ENCODE assay signal across 8 cellular contexts in the genomic region with DNA sequence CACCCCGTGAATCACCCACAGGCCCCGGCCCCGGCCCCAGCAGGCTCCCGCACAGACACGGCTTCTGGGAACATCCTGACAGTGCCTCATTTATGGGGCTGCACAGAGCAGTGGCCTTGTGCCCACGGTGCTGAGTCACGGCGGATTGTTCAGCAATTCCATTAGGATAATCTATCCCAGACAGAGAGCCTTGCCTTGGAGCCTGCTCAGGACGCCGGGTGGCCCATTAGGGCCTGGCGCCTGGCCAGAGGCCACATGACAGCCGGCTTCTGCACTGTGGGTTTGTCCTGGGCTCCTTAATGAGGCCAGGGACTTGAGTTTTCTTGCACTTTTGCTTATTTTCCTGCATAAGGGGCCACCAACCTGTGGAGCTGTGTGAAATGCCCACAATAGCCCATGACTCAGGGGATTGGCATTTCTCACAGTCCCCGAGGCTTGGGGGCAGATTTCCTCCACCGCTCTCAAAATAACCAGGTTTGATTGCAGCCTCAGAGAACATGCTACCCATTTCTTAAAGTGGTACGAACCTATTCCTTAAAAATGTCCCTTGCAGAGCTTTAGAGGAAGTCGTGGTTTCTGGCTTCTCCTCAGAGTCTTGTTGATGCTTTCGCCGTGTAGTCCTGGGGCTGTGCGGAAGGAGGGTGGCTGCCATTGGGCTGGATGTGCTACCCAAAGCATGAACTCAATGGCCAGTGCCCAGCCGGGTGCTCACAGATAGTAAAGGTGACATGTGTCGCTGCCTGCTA. TPM values are rescaled to one million over a fixed set of nuclear protein-coding genes. Genes with fewer than 3 reads are reported as not detected.
DNase-seq lines count a peak whose midpoint lies in the region; TF ChIP-seq lines count a peak whose summit lies in the region.

No MANE protein-coding gene starts in this region.

- peak overlapping the region; percentile 78 for H2AFZ ChIP-seq in neural progenitor cell (replicated peaks)

- no peaks in the 10 kb centered on the region for H3K79me2 ChIP-seq in neural progenitor cell (ENCODE audit: low read depth)

- peak overlapping the region in 9 of 11 experiments; percentile 22 to 71 (median 59); a peak in 15 of 22 replicates for H3K27ac ChIP-seq in BLaER1 treated with 17β-estradiol and CSF1 and Interleukin-3, amounts not matched to agents 10 nM and 100 nM
- H3K27ac ChIP-seq in neural progenitor cell: no peak overlapping the region

- no peaks in the 10 kb centered on the region for H3K36me3 ChIP-seq in BLaER1 treated with 17β-estradiol and CSF1 and Interleukin-3, amounts not matched to agents 10 nM and 100 nM
- H3K36me3 ChIP-seq in neural progenitor cell: no peaks in the 10 kb centered on the region

- H4K20me1 ChIP-seq in BLaER1 treated with 17β-estradiol and CSF1 and Interleukin-3, amounts not matched to agents 10 nM and 100 nM: peaks cover 0 to 8% (median 0%) of the 10 kb centered on the region in 11 experiments; a peak in 1 of 22 replicates
- H4K20me1 ChIP-seq in neural progenitor cell (ENCODE audit: low read depth): no peaks in the 10 kb centered on the region

- in situ Hi-C loops in KBM-7 (cut with MboI; ENCODE audit: low pct_unique_long_range_greater_than_20kb, low sequenced_read_pairs): no loop called here

- H3K9me3 ChIP-seq in BLaER1 treated with 17β-estradiol and CSF1 and Interleukin-3, amounts not matched to agents 10 nM and 100 nM (replicated peaks in 1 of 11): no peaks in the 10 kb centered on the region
- H3K9me3 ChIP-seq in neural progenitor cell (ENCODE audit: low read depth): no peaks in the 10 kb centered on the region

- DNase-seq in KBM-7 (peak; percentile 77), SW 1271 (lab: John Stamatoyannopoulos, UW) (peak; percentile 94 to 98), fibroblast of the aortic adventitia (ENCODE audit: low read depth) (peak; percentile 92), neural progenitor cell (ENCODE audit: low spot score) (peak; percentile 55), NCI-H526 treated with DMSO at 0.1 percent for 48 hours (lab: John Stamatoyannopoulos, UW) (no peak)
- DNase-seq in activated T-cell treated with anti-CD3 and anti-CD28 coated beads, Interleukin-2, amount 50 U/mL, for 48 hours: no peak
- DNase-seq in activated T-helper 1 cell treated with anti-CD3 and anti-CD28 coated beads, Interleukin-12 subunit alpha, Interleukin-12 subunit beta, Interleukin-2, Interleukin-4 antibody, amounts not matched to agents 30 ng/mL and 10 ng/mL and 1 ng/mL, durations not matched to agents 14 hours and 24 hours and 36 hours (ENCODE audit: low spot score): no peak

- peaks cover 24 to 51% (median 45%) of the 10 kb centered on the region in 10 experiments for H3K4me1 ChIP-seq in BLaER1 treated with 17β-estradiol and CSF1 and Interleukin-3, amounts not matched to agents 10 nM and 100 nM
- H3K4me1 ChIP-seq in neural progenitor cell: peaks cover 10% of the 10 kb centered on the region

- H3K4me2 ChIP-seq in BLaER1 treated with 17β-estradiol and CSF1 and Interleukin-3, amounts not matched to agents 10 nM and 100 nM: peak overlapping the region; percentile 73 to 94 (median 90)
- H3K4me2 ChIP-seq in neural progenitor cell: no peak overlapping the region

- H3K27ac Mint-ChIP-seq in neural progenitor cell: peak overlapping the region; percentile 87
- H3K27ac Mint-ChIP-seq in activated T-helper 1 cell treated with anti-CD3 and anti-CD28 coated beads, Interleukin-12 subunit alpha, Interleukin-12 subunit beta, Interleukin-2, Interleukin-4 antibody, amounts not matched to agents 30 ng/mL and 10 ng/mL and 1 ng/mL, durations not matched to agents 14 hours and 24 hours and 36 hours: no peak overlapping the region

- intact Hi-C loops in activated T-helper 1 cell treated with anti-CD3 and anti-CD28 coated beads, Interleukin-12 subunit alpha, Interleukin-12 subunit beta, Interleukin-2, Interleukin-4 antibody, amounts not matched to agents 30 ng/mL and 10 ng/mL and 1 ng/mL, durations not matched to agents 14 hours and 24 hours and 36 hours (cut with micrococcal nuclease): no loop called here

- H3K9ac ChIP-seq in BLaER1 treated with 17β-estradiol and CSF1 and Interleukin-3, amounts not matched to agents 10 nM and 100 nM: peak overlapping the region in 10 of 11 experiments; percentile 2 to 61 (median 42); a peak in 12 of 22 replicates
- H3K9ac ChIP-seq in neural progenitor cell: no peak overlapping the region

- H3K9me3 Mint-ChIP-seq in neural progenitor cell: no peaks in the 10 kb centered on the region
- H3K9me3 Mint-ChIP-seq in activated T-helper 1 cell treated with anti-CD3 and anti-CD28 coated beads, Interleukin-12 subunit alpha, Interleukin-12 subunit beta, Interleukin-2, Interleukin-4 antibody, amounts not matched to agents 30 ng/mL and 10 ng/mL and 1 ng/mL, durations not matched to agents 14 hours and 24 hours and 36 hours: no peaks in the 10 kb centered on the region

- peak overlapping the region; percentile 73 for H3K4me3 Mint-ChIP-seq in neural progenitor cell
- no peak overlapping the region for H3K4me3 Mint-ChIP-seq in activated T-helper 1 cell treated with anti-CD3 and anti-CD28 coated beads, Interleukin-12 subunit alpha, Interleukin-12 subunit beta, Interleukin-2, Interleukin-4 antibody, amounts not matched to agents 30 ng/mL and 10 ng/mL and 1 ng/mL, durations not matched to agents 14 hours and 24 hours and 36 hours

- peaks cover 11% of the 10 kb centered on the region for H3K36me3 Mint-ChIP-seq in neural progenitor cell
- no peaks in the 10 kb centered on the region for H3K36me3 Mint-ChIP-seq in activated T-helper 1 cell treated with anti-CD3 and anti-CD28 coated beads, Interleukin-12 subunit alpha, Interleukin-12 subunit beta, Interleukin-2, Interleukin-4 antibody, amounts not matched to agents 30 ng/mL and 10 ng/mL and 1 ng/mL, durations not matched to agents 14 hours and 24 hours and 36 hours (ENCODE audit: low read depth)

- TF ChIP-seq CTCF in fibroblast of the aortic adventitia (IDR thresholded peaks at IDR 0.05; ENCODE audit: insufficient read depth, low read length) (no peak), neural progenitor cell (IDR thresholded peaks at IDR 0.05) (no peak)

- peaks cover 47% of the 10 kb centered on the region for H3K4me1 Mint-ChIP-seq in neural progenitor cell
- no peaks in the 10 kb centered on the region for H3K4me1 Mint-ChIP-seq in activated T-helper 1 cell treated with anti-CD3 and anti-CD28 coated beads, Interleukin-12 subunit alpha, Interleukin-12 subunit beta, Interleukin-2, Interleukin-4 antibody, amounts not matched to agents 30 ng/mL and 10 ng/mL and 1 ng/mL, durations not matched to agents 14 hours and 24 hours and 36 hours (ENCODE audit: low read depth)

- H3F3A ChIP-seq in neural progenitor cell (ENCODE audit: low read depth): no peaks in the 10 kb centered on the region

- H3K27me3 Mint-ChIP-seq in neural progenitor cell (ENCODE audit: insufficient read depth, low read depth): peaks cover 8% of the 10 kb centered on the region
- no peaks in the 10 kb centered on the region for H3K27me3 Mint-ChIP-seq in activated T-helper 1 cell treated with anti-CD3 and anti-CD28 coated beads, Interleukin-12 subunit alpha, Interleukin-12 subunit beta, Interleukin-2, Interleukin-4 antibody, amounts not matched to agents 30 ng/mL and 10 ng/mL and 1 ng/mL, durations not matched to agents 14 hours and 24 hours and 36 hours (ENCODE audit: insufficient read depth)

- peak overlapping the region in 7 of 10 experiments; percentile 13 to 41 (median 28); a peak in 8 of 20 replicates for H3K4me3 ChIP-seq in BLaER1 treated with 17β-estradiol and CSF1 and Interleukin-3, amounts not matched to agents 10 nM and 100 nM
- H3K4me3 ChIP-seq in fibroblast of the aortic adventitia (ENCODE audit: low read depth, low read length) (peak overlapping the region; percentile 29), neural progenitor cell (no peak overlapping the region)

- no peaks in the 10 kb centered on the region for H3K27me3 ChIP-seq in BLaER1 treated with 17β-estradiol and CSF1 and Interleukin-3, amounts not matched to agents 10 nM and 100 nM
- H3K27me3 ChIP-seq in neural progenitor cell: no peaks in the 10 kb centered on the region

RNA-seq across cellular contexts. Expression of a gene that starts 19.0 kb away (rescaled TPM):
- total RNA-seq in fibroblast of the aortic adventitia (ENCODE audit: low replicate concordance) (3.4 and 6.2 TPM in 2 replicates), neural progenitor cell (ENCODE audit: low replicate concordance) (0.84 and 0.97 TPM in 2 replicates)
- 2.0 and 2.2 TPM in 2 replicates for total RNA-seq in activated T-helper 1 cell treated with anti-CD3 and anti-CD28 coated beads, Interleukin-12 subunit alpha, Interleukin-12 subunit beta, Interleukin-2, Interleukin-4 antibody, amounts not matched to agents 30 ng/mL and 10 ng/mL and 1 ng/mL, durations not matched to agents 14 hours and 24 hours and 36 hours

Comparison
In these comparisons a context has a peak if more than half of its experiments do, and no peak if none do; other contexts are left out.
1. DNase-seq: peak in KBM-7 (single experiment), SW 1271 (2 of 2), fibroblast of the aortic adventitia (single experiment) and neural progenitor cell (single experiment); none in activated T-cell treated with anti-CD3 and anti-CD28 coated beads, Interleukin-2, amount 50 U/mL, for 48 hours (0 of 2), activated T-helper 1 cell treated with anti-CD3 and anti-CD28 coated beads, Interleukin-12 subunit alpha, Interleukin-12 subunit beta, Interleukin-2, Interleukin-4 antibody, amounts not matched to agents 30 ng/mL and 10 ng/mL and 1 ng/mL, durations not matched to agents 14 hours and 24 hours and 36 hours (single experiment) and NCI-H526 treated with DMSO at 0.1 percent for 48 hours (single experiment).